In the genomic region with DNA sequence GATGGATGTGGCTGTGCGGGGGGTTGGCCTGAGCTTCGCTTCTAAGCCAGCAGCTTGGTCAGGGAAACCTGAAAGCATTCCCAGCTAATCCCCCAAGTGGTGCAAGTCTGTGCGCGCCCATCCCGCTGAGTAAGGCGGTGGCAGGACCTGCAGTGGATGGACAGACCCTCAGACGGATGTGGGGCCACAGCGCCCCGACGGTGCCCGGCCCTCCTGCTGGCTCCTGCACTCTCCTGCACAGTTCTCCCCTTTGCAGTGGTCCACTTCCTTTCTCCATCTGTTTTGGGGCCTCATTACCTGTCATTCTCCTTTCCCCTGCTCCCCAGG, we compare ENCODE assay signal across 1 cellular context.
TF ChIP-seq lines count a peak whose summit lies in the region.

No MANE protein-coding gene starts in this region.

TF ChIP-seq in HEK293, 187 proteins besides CTCF, POLR2A, EP300 and RAD21 (continued from another document):
- TF ChIP-seq ZNF140 (tag by site-specific recombination; IDR thresholded peaks at IDR 0.05): no peak
- TF ChIP-seq ZNF394 (tag by site-specific recombination; IDR thresholded peaks at IDR 0.05; ENCODE audit: borderline replicate concordance): peak; percentile 89
- TF ChIP-seq ZNF214 (tag by site-specific recombination; IDR thresholded peaks at IDR 0.05; ENCODE audit: borderline replicate concordance): no peak
- TF ChIP-seq GLIS1 (tag by site-specific recombination; IDR thresholded peaks at IDR 0.05): peak; percentile 40
- no peak for TF ChIP-seq ZNF76 (tag by site-specific recombination; IDR thresholded peaks at IDR 0.05; ENCODE audit: borderline replicate concordance, low read depth)
- peak; percentile 3 for TF ChIP-seq ZIC2 (tag by site-specific recombination; IDR thresholded peaks at IDR 0.05)
- peak; percentile 71 for TF ChIP-seq ZNF335 (tag by site-specific recombination; conservative IDR thresholded peaks at IDR 0.05)
